15 cellular contexts compared by ENCODE assay signal in the genomic region with DNA sequence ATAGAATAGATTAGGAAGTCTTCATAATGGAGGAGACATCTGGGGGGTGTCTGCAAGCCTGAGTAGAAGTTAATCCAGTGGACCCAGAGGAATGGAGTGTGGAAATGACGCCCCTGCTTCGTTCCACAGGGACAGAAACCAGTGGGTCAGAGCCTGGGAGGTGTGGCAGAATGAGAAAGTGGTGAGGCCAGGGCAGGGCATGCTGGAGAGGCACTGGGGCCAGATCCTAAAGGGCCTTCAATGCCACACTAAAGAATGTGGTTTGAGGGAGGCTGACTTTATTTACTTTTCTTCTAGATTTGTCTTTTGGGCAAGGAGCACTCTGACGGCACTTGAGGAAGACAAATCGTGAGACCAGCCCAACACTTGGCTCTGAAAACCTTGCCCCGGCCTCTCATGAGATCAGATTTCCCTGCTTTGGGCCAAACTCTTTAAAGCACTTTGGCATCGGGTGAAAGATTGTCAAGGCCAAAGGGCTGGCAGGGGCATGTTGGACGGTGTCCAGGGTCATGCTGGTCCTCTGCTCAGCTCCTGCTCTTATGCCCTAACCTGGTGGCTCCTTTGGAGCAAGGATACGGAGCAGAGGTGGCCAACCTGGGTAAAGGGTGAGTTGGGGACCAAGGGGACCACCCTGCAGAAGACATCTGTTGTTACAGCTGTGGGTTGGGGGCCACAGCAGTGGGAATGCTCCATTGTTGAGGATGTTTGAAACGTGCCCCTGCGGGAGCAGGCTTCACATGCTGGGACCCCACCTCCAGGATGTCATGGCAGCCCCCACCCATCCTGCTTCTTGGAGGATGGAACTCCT.
"Had no signal": no experiment of that assay in that cellular context is flagged by ENCODE, and none has a peak within 500 bp of the region (broad histone marks: within the 10 kb centered on the region; RNA-seq: fewer than 3 reads in every experiment).

No MANE protein-coding gene starts in this region.

- H3K4me3 Mint-ChIP-seq: activated naive CD8-positive, alpha-beta T cell treated with anti-CD3 and anti-CD28 coated beads for 36 hours; activated T-cell treated with anti-CD3 and anti-CD28 coated beads, Interleukin-2, amount 50 U/mL, for 4 hours; mesothelial cell of epicardium had no signal

- H3K27me3 Mint-ChIP-seq: activated naive CD8-positive, alpha-beta T cell treated with anti-CD3 and anti-CD28 coated beads for 36 hours had no signal

- ATAC-seq: activated T-cell treated with anti-CD3 and anti-CD28 coated beads, Interleukin-2, amount 50 U/mL, for 4 hours; left colon; right cardiac atrium had no signal

- H3K9me3 Mint-ChIP-seq: activated naive CD8-positive, alpha-beta T cell treated with anti-CD3 and anti-CD28 coated beads for 36 hours; activated T-cell treated with anti-CD3 and anti-CD28 coated beads, Interleukin-2, amount 50 U/mL, for 4 hours; mesothelial cell of epicardium had no signal

- H3K36me3 ChIP-seq: esophagus muscularis mucosa, upper lobe of left lung had no signal

- H3K4me1 Mint-ChIP-seq: activated naive CD8-positive, alpha-beta T cell treated with anti-CD3 and anti-CD28 coated beads for 36 hours had no signal

- H3K36me3 Mint-ChIP-seq: activated naive CD8-positive, alpha-beta T cell treated with anti-CD3 and anti-CD28 coated beads for 36 hours; mesothelial cell of epicardium had no signal

- H3K27me3 ChIP-seq: esophagus muscularis mucosa, upper lobe of left lung had no signal

- DNase-seq: activated CD4-positive, alpha-beta T cell treated with anti-CD3 and anti-CD28 coated beads for 1 hour; activated CD4-positive, alpha-beta T cell treated with anti-CD3 and anti-CD28 coated beads, Interleukin-2, amount 50 U/mL, for 48 hours; activated gamma-delta T cell treated with Interleukin-2 at 50 U/mL for 16 hours; activated naive CD8-positive, alpha-beta T cell treated with anti-CD3 and anti-CD28 coated beads for 36 hours; activated T-cell treated with anti-CD3 and anti-CD28 coated beads, Interleukin-2, amount 50 U/mL, for 4 hours; glutamatergic neuron; right cardiac atrium; stimulated activated CD4-positive, alpha-beta T cell treated with anti-CD3 and anti-CD28 coated beads, Interleukin-12 subunit alpha, Interleukin-12 subunit beta, amount 100 ng/mL, for 4 hours; stimulated activated naive CD4-positive, alpha-beta T cell; T1000 had no signal

- H3K27ac ChIP-seq: esophagus muscularis mucosa, upper lobe of left lung had no signal

- H3K9me3 ChIP-seq: esophagus muscularis mucosa, upper lobe of left lung had no signal

- H3K27ac Mint-ChIP-seq: activated naive CD8-positive, alpha-beta T cell treated with anti-CD3 and anti-CD28 coated beads for 36 hours; mesothelial cell of epicardium had no signal

- H3K4me3 ChIP-seq: esophagus muscularis mucosa, upper lobe of left lung had no signal

- FAIRE-seq: endometrium had no signal
